Comparison of ENCODE assay signal across 12 cellular contexts in genomic region chr20:8309638-8310037, GRCh38.
A peak's percentile ranks its signal among the peaks of the same experiment; 100 is the strongest.
DNase-seq lines count a peak whose midpoint lies in the region; ATAC-seq, FAIRE-seq and TF ChIP-seq lines count a peak whose summit lies in the region.
"Had no signal": no experiment of that assay in that cellular context is flagged by ENCODE, and none has a peak within 500 bp of the region (broad histone marks: within the 10 kb centered on the region; RNA-seq: fewer than 3 reads in every experiment).

No MANE protein-coding gene starts in this region.

- no peak for ATAC-seq in foreskin keratinocyte
- ATAC-seq: A549, Right ventricle myocardium inferior had no signal

- no peak for TF ChIP-seq POLR2A in GM12891 (IDR thresholded peaks at IDR 0.05; ENCODE audit: low read depth, low read length)

- no peaks in the 10 kb centered on the region for H3K27me3 ChIP-seq in foreskin keratinocyte

- DNase-seq in NCI-H1417 (lab: John Stamatoyannopoulos, UW) (peak in 2 of 3 experiments; percentile 37 to 70), NCI-H1417 treated with DMSO at 0.1 percent for 48 hours (lab: John Stamatoyannopoulos, UW) (no peak), anterior cingulate cortex (lab: John Stamatoyannopoulos, UW) (peak in 38 of 58 donors; percentile 1 to 79 (median 38)), iPS DF 4.7 (ENCODE audit: extremely low read depth, low spot score) (peak; percentile 9), retina (peak; percentile 46), GM12891 (ENCODE audit: insufficient read length, low spot score) (no peak), NCI-H1694 treated with DMSO at 0.1 percent for 48 hours (lab: John Stamatoyannopoulos, UW) (no peak), foreskin keratinocyte (no peak)
- DNase-seq: activated B cell treated with CpG ODN at 0.5 μM for 24 hours, dermis blood vessel endothelial cell had no signal

- no peak for TF ChIP-seq CTCF in foreskin keratinocyte (conservative IDR thresholded peaks at IDR 0.05)

- H3K27ac ChIP-seq in foreskin keratinocyte, result no peak overlapping the region
- H3K27ac ChIP-seq: A549 had no signal

- FAIRE-seq in GM12891 (lab: Jason Lieb, UNC), result no peak
- FAIRE-seq: A549 had no signal

- no peaks in the 10 kb centered on the region for H3K4me1 ChIP-seq in foreskin keratinocyte
- H3K4me1 ChIP-seq: A549 had no signal

TF ChIP-seq in GM12891, 5 proteins besides CTCF, POLR2A, EP300 and RAD21:
- TF ChIP-seq TAF1 (IDR thresholded peaks at IDR 0.05; ENCODE audit: low read depth, low read length) (no peak), POLR2AphosphoS5 (IDR thresholded peaks at IDR 0.05; ENCODE audit: low read depth, low read length) (no peak), POU2F2 (IDR thresholded peaks at IDR 0.05; ENCODE audit: low read depth, low read length) (no peak), PAX5 (IDR thresholded peaks at IDR 0.05; ENCODE audit: insufficient read depth, low read length, severe bottlenecking) (no peak), SPI1 (IDR thresholded peaks at IDR 0.05; ENCODE audit: low read depth, low read length) (no peak)

Comparison
In these comparisons a context has a peak if more than half of its experiments do, and no peak if none do; other contexts are left out.
1. DNase-seq: peak in NCI-H1417 (2 of 3), anterior cingulate cortex (38 of 58), iPS DF 4.7 (single experiment) and retina (single experiment); none in NCI-H1417 treated with DMSO at 0.1 percent for 48 hours (single experiment), GM12891 (single experiment), NCI-H1694 treated with DMSO at 0.1 percent for 48 hours (single experiment) and foreskin keratinocyte (0 of 2).